In the genomic region with DNA sequence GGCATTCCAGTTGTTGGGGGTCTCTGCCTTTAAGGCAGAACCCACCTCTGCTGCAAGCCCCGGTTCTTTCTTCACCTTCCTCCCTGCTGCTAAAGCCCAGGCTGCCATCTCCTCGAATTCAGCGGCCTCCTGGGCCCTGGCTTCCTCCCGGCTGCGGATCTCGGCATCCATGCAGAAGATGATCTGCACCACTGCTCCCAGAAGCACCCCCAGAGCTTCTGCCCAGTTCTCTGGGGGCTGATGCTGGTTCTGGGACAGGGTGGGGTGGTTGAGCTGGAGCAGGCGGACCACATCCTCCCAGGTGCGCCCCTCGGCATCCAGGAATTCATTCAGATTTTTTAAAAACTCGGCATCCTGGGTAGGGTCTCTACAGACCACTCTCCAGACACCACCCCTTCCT, we compare ENCODE assay signal across 1 cellular context.
TF ChIP-seq lines count a peak whose summit lies in the region.

No MANE protein-coding gene starts in this region.

TF ChIP-seq in SK-N-SH, 30 proteins besides CTCF, POLR2A, EP300 and RAD21 (continued from another document):
- TF ChIP-seq, protein P1, sequence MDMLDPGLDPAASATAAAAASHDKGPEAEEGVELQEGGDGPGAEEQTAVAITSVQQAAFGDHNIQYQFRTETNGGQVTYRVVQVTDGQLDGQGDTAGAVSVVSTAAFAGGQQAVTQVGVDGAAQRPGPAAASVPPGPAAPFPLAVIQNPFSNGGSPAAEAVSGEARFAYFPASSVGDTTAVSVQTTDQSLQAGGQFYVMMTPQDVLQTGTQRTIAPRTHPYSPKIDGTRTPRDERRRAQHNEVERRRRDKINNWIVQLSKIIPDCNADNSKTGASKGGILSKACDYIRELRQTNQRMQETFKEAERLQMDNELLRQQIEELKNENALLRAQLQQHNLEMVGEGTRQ (IDR thresholded peaks at IDR 0.05; ENCODE audit: borderline replicate concordance, low read depth, low read length), result no peak
- TF ChIP-seq, protein P2, sequence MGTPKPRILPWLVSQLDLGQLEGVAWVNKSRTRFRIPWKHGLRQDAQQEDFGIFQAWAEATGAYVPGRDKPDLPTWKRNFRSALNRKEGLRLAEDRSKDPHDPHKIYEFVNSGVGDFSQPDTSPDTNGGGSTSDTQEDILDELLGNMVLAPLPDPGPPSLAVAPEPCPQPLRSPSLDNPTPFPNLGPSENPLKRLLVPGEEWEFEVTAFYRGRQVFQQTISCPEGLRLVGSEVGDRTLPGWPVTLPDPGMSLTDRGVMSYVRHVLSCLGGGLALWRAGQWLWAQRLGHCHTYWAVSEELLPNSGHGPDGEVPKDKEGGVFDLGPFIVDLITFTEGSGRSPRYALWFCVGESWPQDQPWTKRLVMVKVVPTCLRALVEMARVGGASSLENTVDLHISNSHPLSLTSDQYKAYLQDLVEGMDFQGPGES (IDR thresholded peaks at IDR 0.05; ENCODE audit: low read depth, low read length), result no peak
- TF ChIP-seq JUND (IDR thresholded peaks at IDR 0.05) (no peak), MEF2A (IDR thresholded peaks at IDR 0.05; ENCODE audit: borderline replicate concordance, low read depth) (no peak)
